In the genomic region with DNA sequence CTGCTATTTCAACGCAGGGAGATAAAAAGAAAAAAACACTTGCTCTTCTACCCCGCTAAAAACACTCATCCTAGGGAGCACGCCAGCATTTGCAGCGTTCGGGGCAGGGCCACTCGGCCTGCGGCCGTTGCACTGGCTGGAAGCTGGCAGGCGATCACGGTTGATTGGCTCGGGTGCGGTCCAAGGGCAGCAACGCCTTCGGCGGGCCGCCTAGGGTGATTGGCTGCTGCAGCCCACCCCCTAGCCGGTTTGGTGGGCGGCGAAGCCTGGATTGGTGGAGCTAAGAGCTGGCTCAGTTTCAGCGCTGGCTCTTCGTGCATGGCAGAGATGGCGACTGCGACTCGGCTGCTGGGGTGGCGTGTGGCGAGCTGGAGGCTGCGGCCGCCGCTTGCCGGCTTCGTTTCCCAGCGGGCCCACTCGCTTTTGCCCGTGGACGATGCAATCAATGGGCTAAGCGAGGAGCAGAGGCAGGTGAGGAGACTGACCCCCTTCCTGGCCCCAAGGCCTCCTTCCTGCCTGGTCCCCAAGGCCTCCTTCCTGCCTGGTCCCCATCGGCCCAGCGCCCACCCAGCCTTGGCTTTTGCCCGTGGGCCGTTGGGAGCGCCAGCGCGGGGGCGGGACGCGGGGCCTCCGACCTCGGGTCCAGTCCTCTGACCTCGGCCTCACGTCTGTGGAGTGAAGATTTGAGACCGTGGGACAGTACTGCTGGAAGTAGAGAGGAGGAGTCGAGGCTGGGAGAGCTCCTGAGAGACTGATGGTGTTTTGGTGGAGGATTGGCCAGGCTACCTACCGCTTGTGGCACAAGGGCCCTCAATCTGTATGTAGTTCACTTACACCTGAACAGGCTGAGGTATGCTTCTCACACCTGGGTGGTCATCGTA, we compare ENCODE assay signal across 8 cellular contexts. TPM values are rescaled to one million over a fixed set of nuclear protein-coding genes. Genes with fewer than 3 reads are reported as not detected.
A peak's percentile ranks its signal among the peaks of the same experiment; 100 is the strongest.
DNase-seq lines count a peak whose midpoint lies in the region; ATAC-seq and TF ChIP-seq lines count a peak whose summit lies in the region.

A gene (plus strand): TSS at position 295 of the 881 bp plus-strand sequence. CDS start 33 bp downstream, at position 328.

- peaks cover 3% of the 10 kb centered on the region for H3K79me2 ChIP-seq in trophoblast cell (ENCODE audit: control insufficient read depth, insufficient read depth, low read length, poor library complexity)

- in situ Hi-C loops in transverse colon (cut with MboI; ENCODE audit: low pct_ligation_motif_present in 1 of 4, low pct_unique_long_range_greater_than_20kb in 1 of 4, low sequenced_read_pairs in 3 of 4): loop anchor here in 1 of 4 donors (25.0 kb wide), 1 partner anchor 93 kb away; a partner anchor contains a TSS

- H3K4me2 ChIP-seq in trophoblast cell (ENCODE audit: low read length): peak within 1 kb of the TSS; percentile 84

- H3K4ac ChIP-seq in trophoblast cell (ENCODE audit: low read depth, low read length): peak within 1 kb of the TSS; percentile 37

- peak within 1 kb of the TSS; percentile 70 for H3K14ac ChIP-seq in trophoblast cell (ENCODE audit: low read length)

- peak within 1 kb of the TSS; percentile 64 for H4K12ac ChIP-seq in trophoblast cell (ENCODE audit: low read depth, low read length)

- H3K4me3 ChIP-seq in GM12865 (ENCODE audit: low read depth, low read length): peak within 1 kb of the TSS; percentile 69
- H3K4me3 ChIP-seq in trophoblast cell (ENCODE audit: low read depth, low read length): peak within 1 kb of the TSS; percentile 89
- peak within 1 kb of the TSS; percentile 39 to 80 (median 72) for H3K4me3 ChIP-seq in transverse colon

- ATAC-seq in HG02798 (IDR thresholded peaks at IDR 0.05; ENCODE audit: poor library complexity, unreplicated experiment) (peak; percentile 91), T-cell (replicated peaks in 1 of 4) (peak; percentile 99)

- no peak within 1 kb of the TSS for H3K27ac ChIP-seq in adipose tissue (ENCODE audit: low read depth, low read length)
- no peak within 1 kb of the TSS for H3K27ac ChIP-seq in trophoblast cell (ENCODE audit: low read depth, low read length)
- peak within 1 kb of the TSS; percentile 72 to 85 (median 84) for H3K27ac ChIP-seq in transverse colon

- CTCF ChIA-PET in T-cell (lab: Charles Lee): interaction anchor here (0.6 to 1.3 kb wide), 6 partner anchors 12 to 301 kb away, joined by 3 to 4 read pairs (median 3); a partner anchor contains a TSS

- POLR2A ChIA-PET in T-cell (lab: Charles Lee): interaction anchor here in 1 of 2 donors (1.0 kb wide), 1 partner anchor 23 kb away, joined by 3 read pairs; a partner anchor contains a TSS

- H3K36me3 Mint-ChIP-seq in T-cell: peaks cover 8% of the 10 kb centered on the region

- H3K9ac ChIP-seq in trophoblast cell (ENCODE audit: low read length): peak within 1 kb of the TSS; percentile 86

- H3K4me1 Mint-ChIP-seq in T-cell: peaks cover 24 to 38% (median 35%) of the 10 kb centered on the region in 3 donors

- H3K36me3 ChIP-seq in trophoblast cell (ENCODE audit: control insufficient read depth in 1 of 2, insufficient read depth in 2 of 2, low read length in 2 of 2): peaks cover 6 to 14% of the 10 kb centered on the region in 2 experiments
- peaks cover 0 to 6% (median 0%) of the 10 kb centered on the region in 4 donors for H3K36me3 ChIP-seq in transverse colon

- H2BK5ac ChIP-seq in trophoblast cell (ENCODE audit: low read depth, low read length, poor library complexity): no peak within 1 kb of the TSS

- H2BK120ac ChIP-seq in trophoblast cell (ENCODE audit: insufficient read depth, low read length, poor library complexity): peak within 1 kb of the TSS; percentile 20

- no peaks in the 10 kb centered on the region for H3K9me3 Mint-ChIP-seq in T-cell

- WGBS in adipose tissue, 3 donors: 1% methylated on average over 53 to 54 of the region's 54 CpGs
- WGBS in trophoblast cell (ENCODE audit: extremely low coverage, insufficient coverage, insufficient read length): no CpG with 5 or more reads among the region's 54 CpGs
- 0 to 2% methylated on average over 1 to 49 of the region's 54 CpGs for WGBS in transverse colon (ENCODE audit: low coverage in 1 of 2), 2 donors

- H4K91ac ChIP-seq in trophoblast cell (ENCODE audit: low read depth, low read length): peak within 1 kb of the TSS; percentile 50

- H2BK12ac ChIP-seq in trophoblast cell (ENCODE audit: low read length): no peak within 1 kb of the TSS

- H3K4me1 ChIP-seq in trophoblast cell (ENCODE audit: control insufficient read depth in 1 of 2, insufficient read depth in 2 of 2, low read length in 2 of 2): peaks cover 0 to 4% of the 10 kb centered on the region in 2 experiments
- peaks cover 5 to 25% (median 16%) of the 10 kb centered on the region in 4 donors for H3K4me1 ChIP-seq in transverse colon

- DNase-seq in GM12865 (ENCODE audit: low read depth) (peak; percentile 96), NCI-H1436 treated with DMSO at 0.1 percent for 48 hours (lab: John Stamatoyannopoulos, UW) (peak; percentile 61), T-cell (peak; percentile 73 to 91 (median 83)), cardiac septum (ENCODE audit: low spot score) (peak; percentile 97), trophoblast cell (peak; percentile 72 to 77), transverse colon (peak; percentile 95)

- H2AFZ ChIP-seq in trophoblast cell (ENCODE audit: insufficient read depth, low read length, poor library complexity): peak within 1 kb of the TSS; percentile 30

- H2AK5ac ChIP-seq in trophoblast cell (ENCODE audit: low read length): peak within 1 kb of the TSS; percentile 25

- no peaks in the 10 kb centered on the region for H3K27me3 Mint-ChIP-seq in T-cell

- H4K8ac ChIP-seq in trophoblast cell (ENCODE audit: low read depth, low read length): peak within 1 kb of the TSS; percentile 89

- no peaks in the 10 kb centered on the region for H3K9me3 ChIP-seq in trophoblast cell (ENCODE audit: insufficient read depth, low read depth, low read length)
- H3K9me3 ChIP-seq in transverse colon: no peaks in the 10 kb centered on the region

- H3K18ac ChIP-seq in trophoblast cell (ENCODE audit: low read length): peak within 1 kb of the TSS; percentile 51

- H3K23ac ChIP-seq in trophoblast cell (ENCODE audit: low read length): no peak within 1 kb of the TSS

- TF ChIP-seq POLR2A in transverse colon (IDR thresholded peaks at IDR 0.05): peak; percentile 79

- TF ChIP-seq EP300 in transverse colon (IDR thresholded peaks at IDR 0.05; ENCODE audit: low read depth): no peak

- H3K27ac Mint-ChIP-seq in T-cell: peak within 1 kb of the TSS; percentile 89 to 94

- intact Hi-C loops in cardiac septum (cut with DNase I) (loop anchor here (5.0 kb wide), 1 partner anchor 118 kb away; no protein-coding TSS in a partner anchor), transverse colon (cut with DNase I; ENCODE audit: low total_unique reads) (no loop called here)

- H3K4me3 Mint-ChIP-seq in T-cell: peak within 1 kb of the TSS; percentile 82 to 96 (median 91)

- H3K79me1 ChIP-seq in trophoblast cell (ENCODE audit: low read length): peaks cover 3% of the 10 kb centered on the region

- TF ChIP-seq CTCF in GM12865 (IDR thresholded peaks at IDR 0.05; ENCODE audit: insufficient read depth, low read depth, low read length, missing control alignments) (no peak), transverse colon (IDR thresholded peaks at IDR 0.05) (no peak)

- H3K27me3 ChIP-seq in trophoblast cell (ENCODE audit: insufficient read depth, low read length) (no peaks in the 10 kb centered on the region), transverse colon (no peaks in the 10 kb centered on the region)

RNA-seq across cellular contexts. Expression of the gene that starts here (rescaled TPM):
- total RNA-seq in T-cell: 10 to 100 TPM; 52.3 to 89.8 (median 81.4) TPM
- 10 to 100 TPM; 19.1 to 49.6 (median 43.8) TPM for polyA plus RNA-seq in adipose tissue
- total RNA-seq in cardiac septum: 106 TPM
- 9.5 and 9.7 TPM in 2 replicates for polyA plus RNA-seq in trophoblast cell (2013)
- total RNA-seq in transverse colon: 100 to 1,000 TPM in 1 of 4 donors, 10 to 100 TPM in 3; 51.4 to 122 (median 58.7) TPM

Comparison
In these comparisons a context has a peak if more than half of its experiments do, and no peak if none do; other contexts are left out.
1. H3K27ac ChIP-seq: peak in transverse colon (4 of 4); none in adipose tissue (single experiment) and trophoblast cell (single experiment).
2. Peak in every context shown above with its lines, with median percentiles within 50 percentile points of each other: DNase-seq and H3K4me3 ChIP-seq.